Comparison of ENCODE assay signal across 1 cellular context in genomic region chr14:61239285-61239684, GRCh38. TPM values are rescaled to one million over a fixed set of nuclear protein-coding genes. Genes with fewer than 3 reads are reported as not detected.
"Had no signal": no experiment of that assay in that cellular context is flagged by ENCODE, and none has a peak within 500 bp of the region (broad histone marks: within the 10 kb centered on the region; RNA-seq: fewer than 3 reads in every experiment).

No MANE protein-coding gene starts in this region.

RNA-seq across cellular contexts. Expression of gene TMEM30B, which starts 41.9 kb away (rescaled TPM):
- total RNA-seq: RPMI7951 had no signal
